In the genomic region with DNA sequence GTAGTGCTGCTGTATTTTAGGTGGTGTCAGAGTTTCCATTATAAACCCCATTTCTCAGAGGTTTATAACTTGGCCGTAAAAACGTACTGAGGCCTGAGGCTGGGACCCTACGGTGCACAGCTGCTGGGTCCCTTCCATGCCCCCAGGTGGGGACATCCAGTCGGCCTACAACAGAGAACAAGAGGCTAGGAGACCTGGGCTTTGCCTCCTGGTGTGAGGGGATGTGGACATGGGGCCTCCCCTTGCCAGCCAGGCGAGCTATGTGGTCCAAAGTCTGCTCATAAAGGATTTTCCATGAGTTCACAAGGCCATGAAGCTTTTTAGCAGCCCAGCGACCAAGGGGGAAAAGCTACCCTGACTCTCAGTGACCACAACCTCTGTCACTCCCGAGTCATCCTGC, we compare ENCODE assay signal across 23 cellular contexts.
DNase-seq lines count a peak whose midpoint lies in the region; ATAC-seq and TF ChIP-seq lines count a peak whose summit lies in the region.
"Had no signal": no experiment of that assay in that cellular context is flagged by ENCODE, and none has a peak within 500 bp of the region (broad histone marks: within the 10 kb centered on the region; RNA-seq: fewer than 3 reads in every experiment).

No MANE protein-coding gene starts in this region.

- H3K27ac ChIP-seq in BLaER1 treated with 17β-estradiol and CSF1 and Interleukin-3, amounts not matched to agents 10 nM and 100 nM, result no peak overlapping the region
- H3K27ac ChIP-seq in hepatocyte (peak overlapping the region; percentile 84), transverse colon (no peak overlapping the region)
- H3K27ac ChIP-seq in CD4-positive, alpha-beta T cell (ENCODE audit: low read depth, low read length), result no peak overlapping the region
- H3K27ac ChIP-seq: 22Rv1 had no signal

- H3K79me2 ChIP-seq in hepatocyte, result no peaks in the 10 kb centered on the region

- H3K9me2 ChIP-seq in hepatocyte (replicated peaks; ENCODE audit: insufficient read depth), result no peaks in the 10 kb centered on the region
- H3K9me2 ChIP-seq: SK-N-SH had no signal

- CTCF ChIA-PET in CD4-positive, alpha-beta T cell (lab: Charles Lee), result no interaction called here

- no peak for TF ChIP-seq EP300 in transverse colon (IDR thresholded peaks at IDR 0.05; ENCODE audit: low read depth)

- H3K9me3 Mint-ChIP-seq in nephron progenitor cell, result no peaks in the 10 kb centered on the region
- H3K9me3 Mint-ChIP-seq in CD4-positive, alpha-beta T cell, result no peaks in the 10 kb centered on the region

- peaks cover 0 to 7% (median 0%) of the 10 kb centered on the region in 11 experiments; a peak in 3 of 22 replicates for H4K20me1 ChIP-seq in BLaER1 treated with 17β-estradiol and CSF1 and Interleukin-3, amounts not matched to agents 10 nM and 100 nM
- H4K20me1 ChIP-seq in hepatocyte (ENCODE audit: insufficient read depth, poor library complexity, severe bottlenecking), result no peaks in the 10 kb centered on the region

- peak overlapping the region in 6 of 11 experiments; percentile 47 to 72 (median 60); a peak in 13 of 22 replicates for H3K4me2 ChIP-seq in BLaER1 treated with 17β-estradiol and CSF1 and Interleukin-3, amounts not matched to agents 10 nM and 100 nM
- no peak overlapping the region for H3K4me2 ChIP-seq in hepatocyte
- H3K4me2 ChIP-seq: SK-N-SH had no signal

- peaks cover 13 to 77% (median 56%) of the 10 kb centered on the region in 10 experiments for H3K4me1 ChIP-seq in BLaER1 treated with 17β-estradiol and CSF1 and Interleukin-3, amounts not matched to agents 10 nM and 100 nM
- H3K4me1 ChIP-seq in hepatocyte (ENCODE audit: insufficient read depth), result peaks cover 15% of the 10 kb centered on the region
- no peaks in the 10 kb centered on the region for H3K4me1 ChIP-seq in HAP-1
- peaks cover 0 to 16% (median 6%) of the 10 kb centered on the region in 4 donors for H3K4me1 ChIP-seq in transverse colon
- H3K4me1 ChIP-seq: BE2C had no signal

- no peak for TF ChIP-seq POLR2A in transverse colon (IDR thresholded peaks at IDR 0.05)

- in situ Hi-C loops in HAP-1 (cut with MboI; ENCODE audit: low sequenced_read_pairs), result no loop called here
- in situ Hi-C loops in transverse colon (cut with MboI; ENCODE audit: low pct_ligation_motif_present in 1 of 4, low pct_unique_long_range_greater_than_20kb in 1 of 4, low sequenced_read_pairs in 3 of 4), result no loop called here

- no peaks in the 10 kb centered on the region for H3K36me3 ChIP-seq in BLaER1 treated with 17β-estradiol and CSF1 and Interleukin-3, amounts not matched to agents 10 nM and 100 nM
- H3K36me3 ChIP-seq in hepatocyte (replicated peaks; ENCODE audit: insufficient read depth, low read depth) (no peaks in the 10 kb centered on the region), HAP-1 (replicated peaks) (no peaks in the 10 kb centered on the region), transverse colon (no peaks in the 10 kb centered on the region)
- H3K36me3 ChIP-seq: BE2C had no signal

- H3K4me1 Mint-ChIP-seq in nephron progenitor cell, result peaks cover 3% of the 10 kb centered on the region
- H3K4me1 Mint-ChIP-seq in CD4-positive, alpha-beta T cell (ENCODE audit: low read depth), result no peaks in the 10 kb centered on the region
- H3K4me1 Mint-ChIP-seq: CD4-positive, CD25-positive, alpha-beta regulatory T cell had no signal

- no peak overlapping the region for H2AFZ ChIP-seq in hepatocyte

- no peak overlapping the region for H3K9ac ChIP-seq in BLaER1 treated with 17β-estradiol and CSF1 and Interleukin-3, amounts not matched to agents 10 nM and 100 nM
- H3K9ac ChIP-seq: SK-N-SH had no signal

- H3K27me3 Mint-ChIP-seq in nephron progenitor cell (ENCODE audit: low read depth, poor library complexity), result peaks cover 8% of the 10 kb centered on the region
- H3K27me3 Mint-ChIP-seq in CD4-positive, alpha-beta T cell, result peaks cover 21% of the 10 kb centered on the region

- no peaks in the 10 kb centered on the region for H3K36me3 Mint-ChIP-seq in nephron progenitor cell (ENCODE audit: low read depth)
- H3K36me3 Mint-ChIP-seq in CD4-positive, alpha-beta T cell (ENCODE audit: low read depth), result no peaks in the 10 kb centered on the region
- H3K36me3 Mint-ChIP-seq: CD4-positive, CD25-positive, alpha-beta regulatory T cell had no signal

- H3K27ac Mint-ChIP-seq in nephron progenitor cell, result peak overlapping the region; percentile 40
- no peak overlapping the region for H3K27ac Mint-ChIP-seq in CD4-positive, alpha-beta T cell
- H3K27ac Mint-ChIP-seq: CD4-positive, CD25-positive, alpha-beta regulatory T cell had no signal

- intact Hi-C loops in CD4-positive, alpha-beta T cell (cut with DNase I, micrococcal nuclease), result no loop called here
- intact Hi-C loops in transverse colon (cut with DNase I; ENCODE audit: low total_unique reads), result no loop called here

- no peaks in the 10 kb centered on the region for H3K27me3 ChIP-seq in BLaER1 treated with 17β-estradiol and CSF1 and Interleukin-3, amounts not matched to agents 10 nM and 100 nM
- no peaks in the 10 kb centered on the region for H3K27me3 ChIP-seq in hepatocyte
- H3K27me3 ChIP-seq in HAP-1 (ENCODE audit: low read depth), result peaks cover 4% of the 10 kb centered on the region; the same call in 1 of the 2 replicates
- no peaks in the 10 kb centered on the region for H3K27me3 ChIP-seq in CD4-positive, alpha-beta T cell (ENCODE audit: control insufficient read depth, insufficient read depth, low read length)
- H3K27me3 ChIP-seq in transverse colon, result no peaks in the 10 kb centered on the region
- H3K27me3 ChIP-seq: BE2C had no signal

- ATAC-seq in CD4-positive, alpha-beta T cell (ENCODE audit: poor library complexity), result no peak

- H3K4me3 ChIP-seq in BLaER1 treated with 17β-estradiol and CSF1 and Interleukin-3, amounts not matched to agents 10 nM and 100 nM, result no peak overlapping the region
- H3K4me3 ChIP-seq in hepatocyte, result no peak overlapping the region
- no peak overlapping the region for H3K4me3 ChIP-seq in HAP-1
- H3K4me3 ChIP-seq in transverse colon, result no peak overlapping the region

- peak; percentile 19 for DNase-seq in DMS53 (lab: John Stamatoyannopoulos, UW)
- no peak for DNase-seq in DMS53 treated with DMSO at 0.1 percent for 48 hours (lab: John Stamatoyannopoulos, UW; ENCODE audit: unreplicated experiment)
- peak; percentile 57 for DNase-seq in hepatocyte (ENCODE audit: low spot score)
- no peak for DNase-seq in nephron progenitor cell
- no peak for DNase-seq in HAP-1 (ENCODE audit: low spot score in 2 of 2)
- DNase-seq in CD4-positive, alpha-beta T cell, result no peak
- DNase-seq in transverse colon, result no peak
- DNase-seq: ACHN; BE2C; CD4-positive, CD25-positive, alpha-beta regulatory T cell; DMS79 treated with DMSO at 0.1 percent for 48 hours; GF-D8; GOT3; HCEC 1CT; KG1; NCI-H1048; NCI-H187; NCI-H2171 treated with DMSO at 0.1 percent for 48 hours; NCI-H524 treated with DMSO at 0.1 percent for 48 hours; NCI-H774 had no signal

- no peak overlapping the region for H3K4me3 Mint-ChIP-seq in nephron progenitor cell
- no peak overlapping the region for H3K4me3 Mint-ChIP-seq in CD4-positive, alpha-beta T cell
- H3K4me3 Mint-ChIP-seq: CD4-positive, CD25-positive, alpha-beta regulatory T cell had no signal

- H3K9me3 ChIP-seq in BLaER1 treated with 17β-estradiol and CSF1 and Interleukin-3, amounts not matched to agents 10 nM and 100 nM (replicated peaks in 1 of 11), result no peaks in the 10 kb centered on the region
- H3K9me3 ChIP-seq in hepatocyte (ENCODE audit: low read depth) (no peaks in the 10 kb centered on the region), HAP-1 (no peaks in the 10 kb centered on the region), transverse colon (no peaks in the 10 kb centered on the region)
- H3K9me3 ChIP-seq in CD4-positive, alpha-beta T cell (ENCODE audit: control insufficient read depth, low read length), result no peaks in the 10 kb centered on the region
- H3K9me3 ChIP-seq: BE2C, SK-N-SH had no signal

- TF ChIP-seq CTCF in hepatocyte (IDR thresholded peaks at IDR 0.05; ENCODE audit: poor library complexity), result no peak
- TF ChIP-seq CTCF in nephron progenitor cell (IDR thresholded peaks at IDR 0.05), result no peak
- no peak for TF ChIP-seq CTCF in CD4-positive, alpha-beta T cell (IDR thresholded peaks at IDR 0.05)
- TF ChIP-seq CTCF in transverse colon (IDR thresholded peaks at IDR 0.05), result no peak

- POLR2A ChIA-PET in CD4-positive, alpha-beta T cell (lab: Charles Lee), result no interaction called here

- WGBS in hepatocyte (ENCODE audit: low lambda C conversion rate, missing lambda C conversion rate), result 54% methylated on average over 7 of the region's 7 CpGs
- 19% methylated on average over 7 of the region's 7 CpGs; no CpG with 5 or more reads in 1 of the 2 donors for WGBS in transverse colon (ENCODE audit: low coverage in 1 of 2), 2 donors

Comparison
In these comparisons a context has a peak if more than half of its experiments do, and no peak if none do; other contexts are left out.
1. DNase-seq: peak in DMS53 (single experiment) and hepatocyte (single experiment); none in DMS53 treated with DMSO at 0.1 percent for 48 hours (single experiment), nephron progenitor cell (single experiment), HAP-1 (0 of 2), CD4-positive, alpha-beta T cell (0 of 10) and transverse colon (single experiment).